ENCODE assay signal across 16 cellular contexts in the genomic region with DNA sequence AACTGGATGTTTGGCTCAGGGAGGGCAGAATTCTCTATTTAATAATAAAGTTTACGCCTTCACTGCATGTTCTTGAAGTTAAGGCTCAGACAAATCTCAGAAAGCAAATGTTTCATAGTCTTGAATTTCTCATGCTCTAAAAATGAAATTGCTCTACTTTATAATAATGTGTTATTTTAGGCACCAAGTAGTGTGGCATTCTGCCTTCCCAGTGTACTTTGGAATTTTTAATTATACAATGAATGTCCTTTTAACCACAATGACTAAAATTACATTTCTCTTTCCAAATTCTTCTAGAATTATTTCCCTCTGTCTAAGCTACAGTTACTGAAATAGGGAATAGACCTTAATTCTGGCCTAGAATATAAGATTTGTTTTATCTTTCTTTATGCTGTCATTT.
A peak's percentile ranks its signal among the peaks of the same experiment; 100 is the strongest.
DNase-seq lines count a peak whose midpoint lies in the region; TF ChIP-seq lines count a peak whose summit lies in the region.
"Had no signal": no experiment of that assay in that cellular context is flagged by ENCODE, and none has a peak within 500 bp of the region (broad histone marks: within the 10 kb centered on the region; RNA-seq: fewer than 3 reads in every experiment).

No MANE protein-coding gene starts in this region.

- TF ChIP-seq CTCF in colonic mucosa (IDR thresholded peaks at IDR 0.05) (no peak), tibial artery (IDR thresholded peaks at IDR 0.05) (no peak)

- H3K4me1 ChIP-seq in colonic mucosa (peaks cover 4% of the 10 kb centered on the region), mucosa of rectum (ENCODE audit: control insufficient read depth in 2 of 2, insufficient read depth in 2 of 2, low read length in 2 of 2) (peaks cover 21 to 40% of the 10 kb centered on the region in 2 donors), tibial artery (peaks cover 0 to 61% (median 53%) of the 10 kb centered on the region in 4 donors)
- H3K4me1 ChIP-seq in effector memory CD4-positive, alpha-beta T cell (ENCODE audit: control insufficient read depth, insufficient read depth, low read length, poor library complexity, severe bottlenecking), result no peaks in the 10 kb centered on the region
- H3K4me1 ChIP-seq: BLaER1, neural progenitor cell, thyroid gland had no signal

- H3K27me3 ChIP-seq in colonic mucosa (no peaks in the 10 kb centered on the region), mucosa of rectum (ENCODE audit: control insufficient read depth in 2 of 2, insufficient read depth in 2 of 2, low read length in 2 of 2) (no peaks in the 10 kb centered on the region), tibial artery (no peaks in the 10 kb centered on the region)
- H3K27me3 ChIP-seq in effector memory CD4-positive, alpha-beta T cell (replicated peaks; ENCODE audit: control insufficient read depth, insufficient read depth, low read length, poor library complexity, severe bottlenecking), result no peaks in the 10 kb centered on the region
- H3K27me3 ChIP-seq: BLaER1, neural progenitor cell, thyroid gland had no signal

- H3K27ac ChIP-seq in colonic mucosa, result peak overlapping the region; percentile 21
- peak overlapping the region; percentile 66 to 90 for H3K27ac ChIP-seq in mucosa of rectum (ENCODE audit: low read depth in 2 of 2, low read length in 2 of 2)
- H3K27ac ChIP-seq in tibial artery, result peak overlapping the region; percentile 76 to 81
- H3K27ac ChIP-seq in effector memory CD4-positive, alpha-beta T cell (ENCODE audit: insufficient read depth, low read length, poor library complexity, severe bottlenecking), result no peak overlapping the region
- H3K27ac ChIP-seq: BLaER1, neural progenitor cell, thyroid gland had no signal

- H3K4me3 ChIP-seq in colonic mucosa, result no peak overlapping the region
- H3K4me3 ChIP-seq in mucosa of rectum (ENCODE audit: low read length in 2 of 2), result no peak overlapping the region
- H3K4me3 ChIP-seq in tibial artery, result no peak overlapping the region
- H3K4me3 ChIP-seq in effector memory CD4-positive, alpha-beta T cell (ENCODE audit: insufficient read depth, low read depth, low read length, poor library complexity, severe bottlenecking), result no peak overlapping the region
- H3K4me3 ChIP-seq: BLaER1, GM23338, neural progenitor cell, thyroid gland had no signal

- in situ Hi-C loops in G401 (cut with HindIII; ENCODE audit: low sequenced_read_pairs), result no loop called here

- intact Hi-C loops in colonic mucosa (cut with DNase I), result no loop called here
- intact Hi-C loops in tibial artery (cut with DNase I; ENCODE audit: low total_unique reads), result no loop called here

- H3K36me3 ChIP-seq in colonic mucosa (no peaks in the 10 kb centered on the region), mucosa of rectum (ENCODE audit: control insufficient read depth in 2 of 2, insufficient read depth in 2 of 2, low read length in 2 of 2) (no peaks in the 10 kb centered on the region), tibial artery (no peaks in the 10 kb centered on the region)
- H3K36me3 ChIP-seq in effector memory CD4-positive, alpha-beta T cell (ENCODE audit: control insufficient read depth, insufficient read depth, low read length), result no peaks in the 10 kb centered on the region
- H3K36me3 ChIP-seq: BLaER1, neural progenitor cell, thyroid gland had no signal

- DNase-seq in LHCN-M2 (ENCODE audit: low read depth), result peak; percentile 28
- DNase-seq in colonic mucosa, result no peak
- DNase-seq in tibial artery, result no peak
- DNase-seq in effector memory CD4-positive, alpha-beta T cell, result no peak
- no peak for DNase-seq in NCI-H1436 (lab: John Stamatoyannopoulos, UW)
- DNase-seq in G401 (ENCODE audit: low spot score), result no peak
- DNase-seq: activated CD4-positive, alpha-beta T cell treated with anti-CD3 and anti-CD28 coated beads for 4 hours; central memory CD4-positive, alpha-beta T cell; KG1; NCI-H1048; NCI-H510A treated with DMSO at 0.1 percent for 48 hours; thyroid gland had no signal

- peak overlapping the region in 1 of 2 donors; percentile 39 for H3K9ac ChIP-seq in colonic mucosa (ENCODE audit: low read depth in 2 of 2, low read length in 2 of 2)
- H3K9ac ChIP-seq in mucosa of rectum (ENCODE audit: low read depth in 1 of 2, low read length in 2 of 2), result peak overlapping the region in 1 of 2 donors; percentile 44
- H3K9ac ChIP-seq: BLaER1, neural progenitor cell had no signal

- H3K9me3 ChIP-seq in colonic mucosa, result no peaks in the 10 kb centered on the region
- H3K9me3 ChIP-seq in mucosa of rectum (ENCODE audit: control insufficient read depth in 2 of 2, low read length in 2 of 2), result no peaks in the 10 kb centered on the region
- no peaks in the 10 kb centered on the region for H3K9me3 ChIP-seq in tibial artery
- H3K9me3 ChIP-seq in effector memory CD4-positive, alpha-beta T cell (ENCODE audit: control insufficient read depth, low read length), result no peaks in the 10 kb centered on the region
- H3K9me3 ChIP-seq: BLaER1, thyroid gland had no signal
